In the genomic region with DNA sequence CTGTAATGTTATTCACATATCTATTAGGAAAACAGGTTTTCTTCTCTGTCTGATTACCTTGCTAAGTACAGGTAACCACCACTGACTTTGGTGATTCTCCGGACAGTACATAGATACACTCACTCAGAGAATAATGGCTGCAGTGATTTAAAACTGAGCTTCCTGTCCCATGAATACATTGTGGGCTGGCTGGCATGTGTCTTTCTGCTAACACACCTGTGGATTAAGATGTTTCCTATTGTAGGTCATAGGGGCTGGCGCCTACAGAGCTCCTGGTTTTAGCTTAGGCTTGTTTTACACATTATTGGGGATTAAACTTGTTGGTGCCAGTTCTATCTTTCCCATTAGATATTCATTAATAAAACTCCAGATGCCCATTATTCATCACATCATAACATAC, we compare ENCODE assay signal across 28 cellular contexts.
"Had no signal": no experiment of that assay in that cellular context is flagged by ENCODE, and none has a peak within 500 bp of the region (broad histone marks: within the 10 kb centered on the region; RNA-seq: fewer than 3 reads in every experiment).

No MANE protein-coding gene starts in this region.

- H3K4me3 ChIP-seq: stomach, suprapubic skin, testis, thoracic aorta, thyroid gland, tibial artery, tibial nerve, transverse colon, upper lobe of left lung, upper lobe of right lung, uterus, vagina had no signal

- H3K27me3 Mint-ChIP-seq: stimulated activated memory B cell treated with anti-CD40 and anti-IgM and Interleukin-4, amounts not matched to agents 10 μg/mL and 1 μg/mL and 100 μg/mL, for 72 hours; stimulated activated naive B cell treated with anti-CD40 and anti-IgM and Interleukin-4, amounts not matched to agents 10 μg/mL and 1 μg/mL and 100 μg/mL, for 72 hours; stimulated activated naive CD8-positive, alpha-beta T cell treated with anti-CD3 and anti-CD28 coated beads, Interleukin-15, Interleukin-2, amounts not matched to agents 100 ng/mL and 50 ng/mL, for 24 hours had no signal

- H3K4me1 ChIP-seq: stomach, suprapubic skin, testis, thyroid gland, tibial artery, tibial nerve, transverse colon, upper lobe of left lung, upper lobe of right lung, uterus, vagina had no signal

- H3K4me3 Mint-ChIP-seq: stimulated activated effector memory CD8-positive, alpha-beta T cell treated with anti-CD3 and anti-CD28 coated beads, Interleukin-12 subunit alpha, Interleukin-12 subunit beta, amount 100 ng/mL, for 72 hours; stimulated activated memory B cell treated with anti-CD40 and anti-IgM and Interleukin-4, amounts not matched to agents 10 μg/mL and 1 μg/mL and 100 μg/mL, for 72 hours; stimulated activated naive B cell treated with anti-CD40 and anti-IgM and Interleukin-4, amounts not matched to agents 10 μg/mL and 1 μg/mL and 100 μg/mL, for 72 hours; stimulated activated naive CD8-positive, alpha-beta T cell treated with anti-CD3 and anti-CD28 coated beads, Interleukin-15, amount 100 ng/mL, for 72 hours; stimulated activated naive CD8-positive, alpha-beta T cell treated with anti-CD3 and anti-CD28 coated beads, Interleukin-15, Interleukin-2, amounts not matched to agents 100 ng/mL and 50 ng/mL, for 24 hours; type B pancreatic cell had no signal

- H3K9me3 ChIP-seq: stomach, suprapubic skin, testis, thoracic aorta, thyroid gland, tibial artery, tibial nerve, transverse colon, upper lobe of left lung, upper lobe of right lung, uterus, vagina had no signal

- H3K9me3 Mint-ChIP-seq: stimulated activated memory B cell treated with anti-CD40 and anti-IgM and Interleukin-4, amounts not matched to agents 10 μg/mL and 1 μg/mL and 100 μg/mL, for 72 hours; stimulated activated naive B cell treated with anti-CD40 and anti-IgM and Interleukin-4, amounts not matched to agents 10 μg/mL and 1 μg/mL and 100 μg/mL, for 72 hours; stimulated activated naive CD8-positive, alpha-beta T cell treated with anti-CD3 and anti-CD28 coated beads, Interleukin-15, amount 100 ng/mL, for 72 hours; stimulated activated naive CD8-positive, alpha-beta T cell treated with anti-CD3 and anti-CD28 coated beads, Interleukin-15, Interleukin-2, amounts not matched to agents 100 ng/mL and 50 ng/mL, for 24 hours; type B pancreatic cell had no signal

- H3K36me3 Mint-ChIP-seq: stimulated activated effector memory CD8-positive, alpha-beta T cell treated with anti-CD3 and anti-CD28 coated beads, Interleukin-12 subunit alpha, Interleukin-12 subunit beta, amount 100 ng/mL, for 72 hours; stimulated activated memory B cell treated with anti-CD40 and anti-IgM and Interleukin-4, amounts not matched to agents 10 μg/mL and 1 μg/mL and 100 μg/mL, for 72 hours; stimulated activated naive B cell treated with anti-CD40 and anti-IgM and Interleukin-4, amounts not matched to agents 10 μg/mL and 1 μg/mL and 100 μg/mL, for 72 hours; type B pancreatic cell had no signal

- H3K27ac ChIP-seq: stomach, suprapubic skin, testis, thoracic aorta, thyroid gland, tibial artery, tibial nerve, transverse colon, upper lobe of left lung, upper lobe of right lung, uterus, vagina had no signal

- ATAC-seq: stimulated activated effector memory CD8-positive, alpha-beta T cell treated with anti-CD3 and anti-CD28 coated beads, Interleukin-12 subunit alpha, Interleukin-12 subunit beta, amount 100 ng/mL, for 72 hours; stimulated activated memory B cell treated with anti-CD40 and anti-IgM and Interleukin-4, amounts not matched to agents 10 μg/mL and 1 μg/mL and 100 μg/mL, for 72 hours; stimulated activated naive B cell treated with anti-CD40 and anti-IgM and Interleukin-4, amounts not matched to agents 10 μg/mL and 1 μg/mL and 100 μg/mL, for 72 hours; stimulated activated naive CD8-positive, alpha-beta T cell treated with anti-CD3 and anti-CD28 coated beads, Interleukin-15, amount 100 ng/mL, for 72 hours; stimulated activated naive CD8-positive, alpha-beta T cell treated with anti-CD3 and anti-CD28 coated beads, Interleukin-15, Interleukin-2, amounts not matched to agents 100 U/mL and 50 U/mL, for 24 hours; upper lobe of right lung had no signal

- H3K27ac Mint-ChIP-seq: stimulated activated effector memory CD8-positive, alpha-beta T cell treated with anti-CD3 and anti-CD28 coated beads, Interleukin-12 subunit alpha, Interleukin-12 subunit beta, amount 100 ng/mL, for 72 hours; stimulated activated memory B cell treated with anti-CD40 and anti-IgM and Interleukin-4, amounts not matched to agents 10 μg/mL and 1 μg/mL and 100 μg/mL, for 72 hours; stimulated activated naive B cell treated with anti-CD40 and anti-IgM and Interleukin-4, amounts not matched to agents 10 μg/mL and 1 μg/mL and 100 μg/mL, for 72 hours; stimulated activated naive CD8-positive, alpha-beta T cell treated with anti-CD3 and anti-CD28 coated beads, Interleukin-15, amount 100 ng/mL, for 72 hours; stimulated activated naive CD8-positive, alpha-beta T cell treated with anti-CD3 and anti-CD28 coated beads, Interleukin-15, Interleukin-2, amounts not matched to agents 100 ng/mL and 50 ng/mL, for 24 hours; type B pancreatic cell had no signal

- H3K36me3 ChIP-seq: stomach, suprapubic skin, thoracic aorta, thyroid gland, tibial artery, tibial nerve, transverse colon, upper lobe of left lung, upper lobe of right lung, uterus, vagina had no signal

- DNase-seq: stimulated activated CD4-positive, alpha-beta T cell treated with anti-CD3 and anti-CD28 coated beads, Interleukin-2, amount 100 ng/mL, for 48 hours; stimulated activated CD4-positive, alpha-beta T cell treated with anti-CD3 and anti-CD28 coated beads, Interleukin-4, amount 100 ng/mL, for 1 hour; stimulated activated CD4-positive, alpha-beta T cell treated with anti-CD3 and anti-CD28 coated beads, Interleukin-4, amount 100 ng/mL, for 24 hours; stimulated activated CD4-positive, alpha-beta T cell treated with anti-CD3 and anti-CD28 coated beads, Interleukin-4, amount 100 ng/mL, for 4 hours; stimulated activated CD8-positive, alpha-beta memory T cell treated with anti-CD3 and anti-CD28 coated beads, Interleukin-4, amount 100 ng/mL, for 48 hours; stimulated activated naive B cell treated with anti-CD40 and anti-IgM and Interleukin-4, amounts not matched to agents 10 μg/mL and 1 μg/mL and 100 μg/mL, for 72 hours; stimulated activated naive CD4-positive, alpha-beta T cell; stimulated activated naive CD4-positive, alpha-beta T cell treated with Interleukin-2 at 50 U/mL for 16 hours; stimulated activated naive CD8-positive, alpha-beta T cell treated with anti-CD3 and anti-CD28 coated beads, Interleukin-15, amount 100 ng/mL, for 72 hours; stimulated activated naive CD8-positive, alpha-beta T cell treated with anti-CD3 and anti-CD28 coated beads, Interleukin-15, Interleukin-2, amounts not matched to agents 100 U/mL and 50 U/mL, for 24 hours; stomach; substantia nigra; testis; thyroid gland; tibial artery; transverse colon; trophoblast cell; upper lobe of left lung; upper lobe of right lung; uterus had no signal

- H3K4me1 Mint-ChIP-seq: stimulated activated effector memory CD8-positive, alpha-beta T cell treated with anti-CD3 and anti-CD28 coated beads, Interleukin-12 subunit alpha, Interleukin-12 subunit beta, amount 100 ng/mL, for 72 hours; stimulated activated memory B cell treated with anti-CD40 and anti-IgM and Interleukin-4, amounts not matched to agents 10 μg/mL and 1 μg/mL and 100 μg/mL, for 72 hours; stimulated activated naive B cell treated with anti-CD40 and anti-IgM and Interleukin-4, amounts not matched to agents 10 μg/mL and 1 μg/mL and 100 μg/mL, for 72 hours; stimulated activated naive CD8-positive, alpha-beta T cell treated with anti-CD3 and anti-CD28 coated beads, Interleukin-15, amount 100 ng/mL, for 72 hours had no signal

- H3K27me3 ChIP-seq: stomach, suprapubic skin, testis, thyroid gland, tibial artery, tibial nerve, transverse colon, upper lobe of left lung, upper lobe of right lung, uterus, vagina had no signal
